Comparison of ENCODE assay signal across 17 cellular contexts in genomic region chr7:124100190-124100589, GRCh38.
DNase-seq lines count a peak whose midpoint lies in the region; ATAC-seq lines count a peak whose summit lies in the region.
"Had no signal": no experiment of that assay in that cellular context is flagged by ENCODE, and none has a peak within 500 bp of the region (broad histone marks: within the 10 kb centered on the region; RNA-seq: fewer than 3 reads in every experiment).

No MANE protein-coding gene starts in this region.

- peak overlapping the region; percentile 65 for H3K4me3 Mint-ChIP-seq in T-helper 17 cell
- H3K4me3 Mint-ChIP-seq: CD4-positive, CD25-positive, alpha-beta regulatory T cell; CD8-positive, alpha-beta memory T cell; HFFc6 had no signal

- no peak overlapping the region for H3K4me3 ChIP-seq in mesenchymal stem cell (ENCODE audit: insufficient read depth in 1 of 2, low read depth in 1 of 2, low read length in 2 of 2)

- no peaks in the 10 kb centered on the region for H3K27me3 ChIP-seq in mesenchymal stem cell (ENCODE audit: control insufficient read depth in 1 of 2, insufficient read depth in 1 of 2, low read length in 2 of 2)
- H3K27me3 ChIP-seq: BE2C had no signal

- no peaks in the 10 kb centered on the region for H3K4me1 ChIP-seq in mesenchymal stem cell (ENCODE audit: control insufficient read depth, insufficient read depth, low read depth, low read length)

- H4K91ac ChIP-seq in mesenchymal stem cell (ENCODE audit: low read length): no peak overlapping the region

- no peak overlapping the region for H3K27ac Mint-ChIP-seq in T-helper 17 cell
- H3K27ac Mint-ChIP-seq: CD8-positive, alpha-beta memory T cell; HFFc6 had no signal

- no peak overlapping the region for H3K4me2 ChIP-seq in mesenchymal stem cell (ENCODE audit: low read length, poor library complexity, severe bottlenecking)

- no peak overlapping the region for H2AFZ ChIP-seq in mesenchymal stem cell (ENCODE audit: low read depth, low read length)

- ATAC-seq in T-helper 17 cell: no peak

- WGBS in mesenchymal stem cell: 98% methylated on average over 3 of the region's 3 CpGs

- H3K27ac ChIP-seq in mesenchymal stem cell (ENCODE audit: low read length, poor library complexity, severe bottlenecking): no peak overlapping the region

- H3K9me3 ChIP-seq in T-helper 17 cell (ENCODE audit: control insufficient read depth, low read length, poor library complexity, severe bottlenecking) (no peaks in the 10 kb centered on the region), mesenchymal stem cell (ENCODE audit: control insufficient read depth, low read length) (no peaks in the 10 kb centered on the region)
- H3K9me3 ChIP-seq: BE2C had no signal

- no peak overlapping the region for H3K18ac ChIP-seq in mesenchymal stem cell (ENCODE audit: low read depth in 1 of 2, low read length in 2 of 2)

- H2AK5ac ChIP-seq in mesenchymal stem cell (ENCODE audit: low read length, severe bottlenecking): no peak overlapping the region

- H2BK120ac ChIP-seq in mesenchymal stem cell (ENCODE audit: low read depth, low read length): no peak overlapping the region

- H2BK12ac ChIP-seq in mesenchymal stem cell (ENCODE audit: low read length in 2 of 2): no peak overlapping the region

- no peak overlapping the region for H3K14ac ChIP-seq in mesenchymal stem cell (ENCODE audit: low read length in 2 of 2)

- no peaks in the 10 kb centered on the region for H3K36me3 ChIP-seq in mesenchymal stem cell (ENCODE audit: control insufficient read depth in 1 of 2, insufficient read depth in 2 of 2, low read depth in 1 of 2, low read length in 2 of 2)
- H3K36me3 ChIP-seq: BE2C had no signal

- peak overlapping the region; percentile 52 for H2BK15ac ChIP-seq in mesenchymal stem cell (ENCODE audit: low read depth, poor library complexity, severe bottlenecking)

- no peak overlapping the region for H3K4ac ChIP-seq in mesenchymal stem cell (ENCODE audit: low read depth in 1 of 2, low read length in 2 of 2)

- no peaks in the 10 kb centered on the region for H3K36me3 Mint-ChIP-seq in T-helper 17 cell (ENCODE audit: low read depth)
- H3K36me3 Mint-ChIP-seq: CD4-positive, CD25-positive, alpha-beta regulatory T cell; CD8-positive, alpha-beta memory T cell had no signal

- H3K23ac ChIP-seq in mesenchymal stem cell (ENCODE audit: low read length in 2 of 2): no peak overlapping the region

- no peaks in the 10 kb centered on the region for H3K4me1 Mint-ChIP-seq in T-helper 17 cell
- H3K4me1 Mint-ChIP-seq: CD4-positive, CD25-positive, alpha-beta regulatory T cell; CD8-positive, alpha-beta memory T cell had no signal

- H2BK5ac ChIP-seq in mesenchymal stem cell (ENCODE audit: low read depth, low read length, poor library complexity, severe bottlenecking): no peak overlapping the region

- H4K8ac ChIP-seq in mesenchymal stem cell (ENCODE audit: low read length): no peak overlapping the region

- peak; percentile 5 for DNase-seq in HT-29 (ENCODE audit: low spot score)
- no peak for DNase-seq in T-helper 17 cell
- no peak for DNase-seq in mesenchymal stem cell
- no peak for DNase-seq in hypothalamus (lab: John Stamatoyannopoulos, UW)
- no peak for DNase-seq in OCI-M2 (lab: John Stamatoyannopoulos, UW; ENCODE audit: unreplicated experiment)
- no peak for DNase-seq in stimulated activated CD4-positive, alpha-beta T cell treated with anti-CD3 and anti-CD28 coated beads, Interleukin-12 subunit alpha, Interleukin-12 subunit beta, amount 100 ng/mL, for 4 hours
- DNase-seq: ACHN; BE2C; C1 segment of cervical spinal cord; CD4-positive, CD25-positive, alpha-beta regulatory T cell; CD8-positive, alpha-beta memory T cell; COR-L47; DMS79 treated with DMSO at 0.1 percent for 48 hours; GF-D8; GOT3; H7; HFFc6 had no signal

- no peaks in the 10 kb centered on the region for H3K27me3 Mint-ChIP-seq in T-helper 17 cell
- H3K27me3 Mint-ChIP-seq: CD4-positive, CD25-positive, alpha-beta regulatory T cell; CD8-positive, alpha-beta memory T cell had no signal

- no peak overlapping the region for H3K9ac ChIP-seq in mesenchymal stem cell (ENCODE audit: low read length)

- H3K79me1 ChIP-seq in mesenchymal stem cell (replicated peaks; ENCODE audit: low read length, poor library complexity, severe bottlenecking): no peaks in the 10 kb centered on the region
